ENCODE assay signal across 8 cellular contexts in genomic region chr15:57541805-57542504, GRCh38. TPM values are rescaled to one million over a fixed set of nuclear protein-coding genes. Genes with fewer than 3 reads are reported as not detected.
DNase-seq lines count a peak whose midpoint lies in the region; ATAC-seq and TF ChIP-seq lines count a peak whose summit lies in the region.

No MANE protein-coding gene starts in this region.

- no peak for DNase-seq in AG04449 (ENCODE audit: low read depth, low spot score)
- no peak for DNase-seq in GM12864 (ENCODE audit: low read depth)
- peak; percentile 43 for DNase-seq in NCI-H2171 (lab: John Stamatoyannopoulos, UW)
- peak; percentile 18 for DNase-seq in activated naive CD8-positive, alpha-beta T cell treated with anti-CD3 and anti-CD28 coated beads for 36 hours
- peak; percentile 81 for DNase-seq in left cardiac atrium
- peak; percentile 87 for DNase-seq in sciatic nerve (ENCODE audit: low spot score)

- intact Hi-C loops in left cardiac atrium (cut with DNase I): no loop called here
- intact Hi-C loops in sciatic nerve (cut with DNase I): no loop called here

- no peak overlapping the region for H3K27ac Mint-ChIP-seq in activated naive CD8-positive, alpha-beta T cell treated with anti-CD3 and anti-CD28 coated beads for 36 hours

- TF ChIP-seq CTCF in AG04449 (IDR thresholded peaks at IDR 0.05; ENCODE audit: insufficient read depth, low read length, missing control alignments) (peak; percentile 84), GM12864 (IDR thresholded peaks at IDR 0.05; ENCODE audit: low read depth, low read length, missing control alignments) (peak; percentile 86)

- H3K4me3 ChIP-seq in AG04449 (ENCODE audit: low read depth, low read length) (no peak overlapping the region), GM12864 (ENCODE audit: low read depth, low read length) (no peak overlapping the region)

- ATAC-seq in left cardiac atrium (peak; percentile 32 to 64), sciatic nerve (peak; percentile 64), GM21528 (IDR thresholded peaks at IDR 0.05; ENCODE audit: low FRiP score, unreplicated experiment) (no peak), GM19023 (IDR thresholded peaks at IDR 0.05; ENCODE audit: unreplicated experiment) (no peak)

- peaks cover 2% of the 10 kb centered on the region for H3K9me3 Mint-ChIP-seq in activated naive CD8-positive, alpha-beta T cell treated with anti-CD3 and anti-CD28 coated beads for 36 hours

- POLR2A ChIA-PET in AG04449 (lab: Yijun Ruan, JAX): interaction anchor here (0.6 kb wide), 1 partner anchor 14 kb away, joined by 3 read pairs; no protein-coding TSS in a partner anchor

- CTCF ChIA-PET in AG04449 (lab: Yijun Ruan, JAX): interaction anchor here (0.6 to 12.5 kb wide), 43 partner anchors 8 to 1050 kb away, joined by 3 to 254 read pairs (median 4); partner anchors contain the start of genes CGNL1 and TCF12

- peaks cover 9% of the 10 kb centered on the region for H3K27me3 Mint-ChIP-seq in activated naive CD8-positive, alpha-beta T cell treated with anti-CD3 and anti-CD28 coated beads for 36 hours

- no peak overlapping the region for H3K4me3 Mint-ChIP-seq in activated naive CD8-positive, alpha-beta T cell treated with anti-CD3 and anti-CD28 coated beads for 36 hours

- peaks cover 2% of the 10 kb centered on the region for H3K4me1 Mint-ChIP-seq in activated naive CD8-positive, alpha-beta T cell treated with anti-CD3 and anti-CD28 coated beads for 36 hours

- H3K36me3 Mint-ChIP-seq in activated naive CD8-positive, alpha-beta T cell treated with anti-CD3 and anti-CD28 coated beads for 36 hours: no peaks in the 10 kb centered on the region

RNA-seq across cellular contexts. Expression of gene MYZAP, which starts 49.7 kb away (rescaled TPM):
- total RNA-seq in activated naive CD8-positive, alpha-beta T cell treated with anti-CD3 and anti-CD28 coated beads for 36 hours: not detected
- total RNA-seq in left cardiac atrium (100 to 1,000 TPM; 429 to 452 TPM), sciatic nerve (3.7 TPM)

Comparison
In these comparisons a context has a peak if more than half of its experiments do, and no peak if none do; other contexts are left out.
1. DNase-seq: peak in NCI-H2171 (single experiment), activated naive CD8-positive, alpha-beta T cell treated with anti-CD3 and anti-CD28 coated beads for 36 hours (single experiment), left cardiac atrium (single experiment) and sciatic nerve (single experiment); none in AG04449 (single experiment) and GM12864 (single experiment).
2. ATAC-seq: peak in left cardiac atrium (2 of 2) and sciatic nerve (single experiment); none in GM21528 (single experiment) and GM19023 (single experiment).
3. RNA of gene MYZAP, which starts 49.7 kb away (total RNA-seq): 429 to 452 TPM in left cardiac atrium; 3.7 TPM in sciatic nerve (single experiment) and not detected in activated naive CD8-positive, alpha-beta T cell treated with anti-CD3 and anti-CD28 coated beads for 36 hours; every median in the first group is over 10 times any median in the second.